ENCODE assay signal across 17 cellular contexts in the genomic region with DNA sequence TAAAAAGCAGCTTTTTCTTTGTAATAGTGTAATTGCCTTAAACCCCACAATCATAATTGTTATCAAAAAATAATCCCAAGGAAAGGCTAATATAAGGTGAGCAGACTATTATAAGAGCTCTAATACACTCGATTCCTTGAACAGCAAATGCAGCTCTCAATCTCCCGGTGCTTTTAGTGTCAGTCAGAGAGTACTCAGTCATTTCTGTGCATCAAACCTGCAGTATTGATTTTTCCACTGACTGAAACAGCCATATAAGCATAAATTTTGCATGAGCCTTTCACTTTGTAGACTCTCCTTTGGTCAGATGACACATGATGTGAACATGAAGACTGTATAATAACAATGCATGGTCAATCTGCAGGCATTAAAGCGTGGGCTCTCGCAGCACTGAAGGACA.
DNase-seq lines count a peak whose midpoint lies in the region; ATAC-seq and TF ChIP-seq lines count a peak whose summit lies in the region.
"Had no signal": no experiment of that assay in that cellular context is flagged by ENCODE, and none has a peak within 500 bp of the region (broad histone marks: within the 10 kb centered on the region; RNA-seq: fewer than 3 reads in every experiment).

No MANE protein-coding gene starts in this region.

- no peak overlapping the region for H2AFZ ChIP-seq in neural cell (ENCODE audit: low read depth, low read length)

- H3K4me2 ChIP-seq in neural cell (ENCODE audit: low read length) = peak overlapping the region; percentile 72
- H3K4me2 ChIP-seq: BLaER1 had no signal

- peak overlapping the region; percentile 16 for H3K4me3 Mint-ChIP-seq in glutamatergic neuron (ENCODE audit: unreplicated experiment)
- H3K4me3 Mint-ChIP-seq: CD14-positive monocyte; CD4-positive, alpha-beta memory T cell; H9 had no signal

- TF ChIP-seq POLR2A in heart left ventricle (IDR thresholded peaks at IDR 0.05) = no peak

- DNase-seq in NCI-H146 (lab: John Stamatoyannopoulos, UW) = peak; percentile 32
- no peak for DNase-seq in NCI-H146 treated with DMSO at 0.1 percent for 48 hours (lab: John Stamatoyannopoulos, UW; ENCODE audit: unreplicated experiment)
- DNase-seq in NCI-H2227 (lab: John Stamatoyannopoulos, UW; ENCODE audit: unreplicated experiment) = peak; percentile 68
- no peak for DNase-seq in glutamatergic neuron
- DNase-seq in stimulated activated CD4-positive, alpha-beta T cell treated with anti-CD3 and anti-CD28 coated beads, Interleukin-4, amount 100 ng/mL, for 1 hour = no peak
- DNase-seq in heart left ventricle = no peak
- DNase-seq: 8988T; CD4-positive, alpha-beta memory T cell; DMS153; DND-41; EL; H9 had no signal

- peak; percentile 10 for TF ChIP-seq RAD21 in neural cell (conservative IDR thresholded peaks at IDR 0.05)

- H3K9me3 Mint-ChIP-seq in glutamatergic neuron (ENCODE audit: unreplicated experiment) = no peaks in the 10 kb centered on the region
- H3K9me3 Mint-ChIP-seq: H9 had no signal

- no peaks in the 10 kb centered on the region for H3K27me3 ChIP-seq in neural cell (ENCODE audit: insufficient read depth, low read depth, low read length)
- H3K27me3 ChIP-seq in heart left ventricle = peaks cover 0 to 3% (median 0%) of the 10 kb centered on the region in 9 donors
- H3K27me3 ChIP-seq: BLaER1 had no signal

- H3K4me1 ChIP-seq in heart left ventricle = no peaks in the 10 kb centered on the region
- H3K4me1 ChIP-seq: BLaER1 had no signal

- H3K9me3 ChIP-seq in neural cell (ENCODE audit: low read length) (no peaks in the 10 kb centered on the region), heart left ventricle (no peaks in the 10 kb centered on the region)
- H3K9me3 ChIP-seq: BLaER1 had no signal

- WGBS in heart left ventricle, 4 donors = 87 to 92% (median 90%) methylated on average over 4 of the region's 4 CpGs

- H4K20me1 ChIP-seq in neural cell (ENCODE audit: insufficient read depth) = no peaks in the 10 kb centered on the region
- H4K20me1 ChIP-seq: BLaER1 had no signal

- H3K36me3 Mint-ChIP-seq in glutamatergic neuron (ENCODE audit: unreplicated experiment) = no peaks in the 10 kb centered on the region
- H3K36me3 Mint-ChIP-seq: CD14-positive monocyte; CD4-positive, alpha-beta memory T cell had no signal

- H3K27ac ChIP-seq in neural cell (ENCODE audit: low read length) (peak overlapping the region; percentile 82), heart left ventricle (no peak overlapping the region)
- H3K27ac ChIP-seq: BLaER1, HL-60 had no signal

- no peaks in the 10 kb centered on the region for H3F3A ChIP-seq in neural cell (ENCODE audit: insufficient read depth, low read length, poor library complexity, severe bottlenecking)

- no peak for TF ChIP-seq CTCF in glutamatergic neuron (IDR thresholded peaks at IDR 0.05; ENCODE audit: partially characterized antibody, unreplicated experiment)
- TF ChIP-seq CTCF in neural cell (IDR thresholded peaks at IDR 0.05; ENCODE audit: poor library complexity, severe bottlenecking) = no peak
- no peak for TF ChIP-seq CTCF in heart left ventricle (IDR thresholded peaks at IDR 0.05)

- no peaks in the 10 kb centered on the region for H3K79me2 ChIP-seq in neural cell (replicated peaks; ENCODE audit: insufficient read depth, low read length)

- ATAC-seq in heart left ventricle = no peak
- ATAC-seq: GM12878 had no signal

- H3K27ac Mint-ChIP-seq in glutamatergic neuron (ENCODE audit: unreplicated experiment) = peak overlapping the region; percentile 91
- H3K27ac Mint-ChIP-seq: CD14-positive monocyte; CD4-positive, alpha-beta memory T cell had no signal

- H3K36me3 ChIP-seq in neural cell (ENCODE audit: insufficient read depth, low read length) = no peaks in the 10 kb centered on the region
- no peaks in the 10 kb centered on the region for H3K36me3 ChIP-seq in heart left ventricle
- H3K36me3 ChIP-seq: BLaER1 had no signal

- H3K4me3 ChIP-seq in neural cell (ENCODE audit: low read length) (peak overlapping the region; percentile 12), heart left ventricle (no peak overlapping the region)
- H3K4me3 ChIP-seq: BLaER1, GM12878 had no signal

- H3K27me3 Mint-ChIP-seq in glutamatergic neuron (ENCODE audit: unreplicated experiment) = peaks cover 2% of the 10 kb centered on the region

- intact Hi-C loops in heart left ventricle (cut with DNase I) = no loop called here

- no peaks in the 10 kb centered on the region for H3K9me2 ChIP-seq in neural cell (ENCODE audit: insufficient read depth, low read length)

- H3K9ac ChIP-seq in neural cell (ENCODE audit: low read length) = peak overlapping the region; percentile 44
- H3K9ac ChIP-seq: BLaER1 had no signal

- TF ChIP-seq EP300 in neural cell (conservative IDR thresholded peaks at IDR 0.05; ENCODE audit: poor library complexity, severe bottlenecking) = peak; percentile 94

- H3K4me1 Mint-ChIP-seq in glutamatergic neuron (ENCODE audit: low read depth, unreplicated experiment) = peaks cover 36% of the 10 kb centered on the region
- H3K4me1 Mint-ChIP-seq: CD14-positive monocyte; CD4-positive, alpha-beta memory T cell had no signal

TF ChIP-seq in neural cell, 6 proteins besides CTCF, POLR2A, EP300 and RAD21:
- TF ChIP-seq, protein P1, sequence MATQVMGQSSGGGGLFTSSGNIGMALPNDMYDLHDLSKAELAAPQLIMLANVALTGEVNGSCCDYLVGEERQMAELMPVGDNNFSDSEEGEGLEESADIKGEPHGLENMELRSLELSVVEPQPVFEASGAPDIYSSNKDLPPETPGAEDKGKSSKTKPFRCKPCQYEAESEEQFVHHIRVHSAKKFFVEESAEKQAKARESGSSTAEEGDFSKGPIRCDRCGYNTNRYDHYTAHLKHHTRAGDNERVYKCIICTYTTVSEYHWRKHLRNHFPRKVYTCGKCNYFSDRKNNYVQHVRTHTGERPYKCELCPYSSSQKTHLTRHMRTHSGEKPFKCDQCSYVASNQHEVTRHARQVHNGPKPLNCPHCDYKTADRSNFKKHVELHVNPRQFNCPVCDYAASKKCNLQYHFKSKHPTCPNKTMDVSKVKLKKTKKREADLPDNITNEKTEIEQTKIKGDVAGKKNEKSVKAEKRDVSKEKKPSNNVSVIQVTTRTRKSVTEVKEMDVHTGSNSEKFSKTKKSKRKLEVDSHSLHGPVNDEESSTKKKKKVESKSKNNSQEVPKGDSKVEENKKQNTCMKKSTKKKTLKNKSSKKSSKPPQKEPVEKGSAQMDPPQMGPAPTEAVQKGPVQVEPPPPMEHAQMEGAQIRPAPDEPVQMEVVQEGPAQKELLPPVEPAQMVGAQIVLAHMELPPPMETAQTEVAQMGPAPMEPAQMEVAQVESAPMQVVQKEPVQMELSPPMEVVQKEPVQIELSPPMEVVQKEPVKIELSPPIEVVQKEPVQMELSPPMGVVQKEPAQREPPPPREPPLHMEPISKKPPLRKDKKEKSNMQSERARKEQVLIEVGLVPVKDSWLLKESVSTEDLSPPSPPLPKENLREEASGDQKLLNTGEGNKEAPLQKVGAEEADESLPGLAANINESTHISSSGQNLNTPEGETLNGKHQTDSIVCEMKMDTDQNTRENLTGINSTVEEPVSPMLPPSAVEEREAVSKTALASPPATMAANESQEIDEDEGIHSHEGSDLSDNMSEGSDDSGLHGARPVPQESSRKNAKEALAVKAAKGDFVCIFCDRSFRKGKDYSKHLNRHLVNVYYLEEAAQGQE (IDR thresholded peaks at IDR 0.05; ENCODE audit: borderline replicate concordance) = peak; percentile 70
- TF ChIP-seq SMC3 (conservative IDR thresholded peaks at IDR 0.05; ENCODE audit: poor library complexity) (no peak), EZH2 (IDR thresholded peaks at IDR 0.05; ENCODE audit: borderline replicate concordance, insufficient read depth, low read length, poor library complexity, severe bottlenecking) (no peak), POLR2AphosphoS5 (IDR thresholded peaks at IDR 0.05) (peak; percentile 74)

Comparison
In these comparisons a context has a peak if more than half of its experiments do, and no peak if none do; other contexts are left out.
1. DNase-seq: peak in NCI-H146 (single experiment) and NCI-H2227 (single experiment); none in NCI-H146 treated with DMSO at 0.1 percent for 48 hours (single experiment), glutamatergic neuron (single experiment), stimulated activated CD4-positive, alpha-beta T cell treated with anti-CD3 and anti-CD28 coated beads, Interleukin-4, amount 100 ng/mL, for 1 hour (single experiment) and heart left ventricle (0 of 5).